ENCODE assay signal across 13 cellular contexts in genomic region chr18:8785855-8786765, GRCh38.
DNase-seq lines count a peak whose midpoint lies in the region; ATAC-seq and TF ChIP-seq lines count a peak whose summit lies in the region.
"Had no signal": no experiment of that assay in that cellular context is flagged by ENCODE, and none has a peak within 500 bp of the region (broad histone marks: within the 10 kb centered on the region; RNA-seq: fewer than 3 reads in every experiment).

No MANE protein-coding gene starts in this region.

- peaks cover 5% of the 10 kb centered on the region for H3K27me3 Mint-ChIP-seq in activated CD8-positive, alpha-beta memory T cell treated with anti-CD3 and anti-CD28 coated beads, Interleukin-2, amount 10 ng/mL, durations not matched to agents 7 days and 5 days
- peaks cover 6% of the 10 kb centered on the region for H3K27me3 Mint-ChIP-seq in brain

- no peaks in the 10 kb centered on the region for H3K9me3 Mint-ChIP-seq in activated CD8-positive, alpha-beta memory T cell treated with anti-CD3 and anti-CD28 coated beads, Interleukin-2, amount 10 ng/mL, durations not matched to agents 7 days and 5 days (ENCODE audit: low read depth)
- no peaks in the 10 kb centered on the region for H3K9me3 Mint-ChIP-seq in brain
- H3K9me3 Mint-ChIP-seq: activated T-cell treated with anti-CD3 and anti-CD28 coated beads, Interleukin-2, amount 50 U/mL, for 4 hours had no signal

- intact Hi-C loops in mucosa of descending colon (cut with DNase I, micrococcal nuclease) = no loop called here

- H3K36me3 ChIP-seq in mucosa of descending colon (ENCODE audit: low read depth) = no peaks in the 10 kb centered on the region
- peaks cover 34% of the 10 kb centered on the region for H3K36me3 ChIP-seq in MG63

- H3K27ac Mint-ChIP-seq in activated CD8-positive, alpha-beta memory T cell treated with anti-CD3 and anti-CD28 coated beads, Interleukin-2, amount 10 ng/mL, durations not matched to agents 7 days and 5 days = no peak overlapping the region
- peak overlapping the region in 3 of 5 experiments; percentile 25 to 85 (median 83) for H3K27ac Mint-ChIP-seq in brain

- no peak for TF ChIP-seq CTCF in brain (conservative IDR thresholded peaks at IDR 0.05)
- TF ChIP-seq CTCF in mucosa of descending colon (IDR thresholded peaks at IDR 0.05) = no peak

- DNase-seq in activated CD8-positive, alpha-beta memory T cell treated with anti-CD3 and anti-CD28 coated beads, Interleukin-2, amount 10 ng/mL, durations not matched to agents 7 days and 5 days = peak; percentile 25
- no peak for DNase-seq in activated CD8-positive, alpha-beta memory T cell treated with anti-CD3 and anti-CD28 coated beads, Interleukin-2, amount 50 U/mL, for 48 hours
- DNase-seq in mucosa of descending colon = no peak
- peak; percentile 9 for DNase-seq in ureter (ENCODE audit: low spot score)
- no peak for DNase-seq in anterior cingulate cortex (lab: John Stamatoyannopoulos, UW)
- no peak for DNase-seq in MG63
- DNase-seq in stimulated activated CD4-positive, alpha-beta T cell treated with anti-CD3 and anti-CD28 coated beads, Interleukin-2, amount 100 ng/mL, for 24 hours = no peak
- DNase-seq: activated CD4-positive, alpha-beta T cell treated with anti-CD3 and anti-CD28 coated beads for 4 hours; activated T-cell treated with anti-CD3 and anti-CD28 coated beads, Interleukin-2, amount 50 U/mL, for 4 hours; NCI-H2171 treated with DMSO at 0.1 percent for 48 hours; SHP77 had no signal

- H3K4me3 ChIP-seq in mucosa of descending colon = no peak overlapping the region
- no peak overlapping the region for H3K4me3 ChIP-seq in MG63
- H3K4me3 ChIP-seq: A549 had no signal

- no peaks in the 10 kb centered on the region for H3K36me3 Mint-ChIP-seq in activated CD8-positive, alpha-beta memory T cell treated with anti-CD3 and anti-CD28 coated beads, Interleukin-2, amount 10 ng/mL, durations not matched to agents 7 days and 5 days
- H3K36me3 Mint-ChIP-seq in brain = peaks cover 44% of the 10 kb centered on the region

- H3K9me3 ChIP-seq in mucosa of descending colon (no peaks in the 10 kb centered on the region), MG63 (no peaks in the 10 kb centered on the region)
- H3K9me3 ChIP-seq: A549 had no signal

- no peaks in the 10 kb centered on the region for H3K4me1 ChIP-seq in mucosa of descending colon (ENCODE audit: low read depth)

- CTCF ChIA-PET in activated CD8-positive, alpha-beta memory T cell treated with anti-CD3 and anti-CD28 coated beads, Interleukin-2, amount 10 ng/mL, durations not matched to agents 7 days and 5 days (lab: Charles Lee) = interaction anchor here (1.4 kb wide), 1 partner anchor 20 kb away, joined by 3 read pairs; no protein-coding TSS in a partner anchor

- no peaks in the 10 kb centered on the region for H3K4me1 Mint-ChIP-seq in activated CD8-positive, alpha-beta memory T cell treated with anti-CD3 and anti-CD28 coated beads, Interleukin-2, amount 10 ng/mL, durations not matched to agents 7 days and 5 days
- peaks cover 46% of the 10 kb centered on the region for H3K4me1 Mint-ChIP-seq in brain

- H3K27me3 ChIP-seq in MG63 = no peaks in the 10 kb centered on the region

- no peak for ATAC-seq in activated CD8-positive, alpha-beta memory T cell treated with anti-CD3 and anti-CD28 coated beads, Interleukin-2, amount 10 ng/mL, durations not matched to agents 7 days and 5 days
- peak; percentile 5 for ATAC-seq in mucosa of descending colon
- ATAC-seq: A549 had no signal

- no peak overlapping the region for H3K4me3 Mint-ChIP-seq in activated CD8-positive, alpha-beta memory T cell treated with anti-CD3 and anti-CD28 coated beads, Interleukin-2, amount 10 ng/mL, durations not matched to agents 7 days and 5 days
- H3K4me3 Mint-ChIP-seq in brain = peak overlapping the region in 1 of 5 experiments; percentile 39
- H3K4me3 Mint-ChIP-seq: activated T-cell treated with anti-CD3 and anti-CD28 coated beads, Interleukin-2, amount 50 U/mL, for 4 hours had no signal

Comparison
In these comparisons a context has a peak if more than half of its experiments do, and no peak if none do; other contexts are left out.
1. DNase-seq: peak in activated CD8-positive, alpha-beta memory T cell treated with anti-CD3 and anti-CD28 coated beads, Interleukin-2, amount 10 ng/mL, durations not matched to agents 7 days and 5 days (single experiment) and ureter (single experiment); none in activated CD8-positive, alpha-beta memory T cell treated with anti-CD3 and anti-CD28 coated beads, Interleukin-2, amount 50 U/mL, for 48 hours (single experiment), mucosa of descending colon (0 of 3), anterior cingulate cortex (0 of 58), MG63 (single experiment) and stimulated activated CD4-positive, alpha-beta T cell treated with anti-CD3 and anti-CD28 coated beads, Interleukin-2, amount 100 ng/mL, for 24 hours (0 of 2).